In the genomic region with DNA sequence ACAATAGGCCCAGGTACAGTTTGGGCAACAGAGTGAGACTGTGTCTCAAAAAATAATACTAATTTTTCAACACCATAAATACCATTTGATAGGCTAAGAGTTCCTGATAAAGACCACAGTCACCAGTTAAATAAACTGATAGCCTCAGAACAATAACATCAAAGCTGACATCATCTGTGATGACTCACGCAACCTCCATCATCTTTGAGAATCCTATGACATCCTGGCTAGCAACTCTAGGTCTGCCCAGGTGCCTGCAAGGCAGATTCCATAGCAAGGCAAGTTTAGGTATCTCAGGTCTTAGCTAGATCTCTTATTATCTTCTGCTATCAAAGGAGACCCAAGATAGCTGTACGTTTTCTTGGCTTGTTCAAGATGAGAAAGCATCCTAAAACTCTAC, we compare ENCODE assay signal across 13 cellular contexts. TPM values are rescaled to one million over a fixed set of nuclear protein-coding genes. Genes with fewer than 3 reads are reported as not detected.
DNase-seq lines count a peak whose midpoint lies in the region; ATAC-seq and TF ChIP-seq lines count a peak whose summit lies in the region.
"Had no signal": no experiment of that assay in that cellular context is flagged by ENCODE, and none has a peak within 500 bp of the region (broad histone marks: within the 10 kb centered on the region; RNA-seq: fewer than 3 reads in every experiment).

No MANE protein-coding gene starts in this region.

- H3K4me1 ChIP-seq in HCT116 (ENCODE audit: control insufficient read depth in 1 of 2, insufficient read depth in 2 of 2, low read length in 2 of 2) (peaks cover 0 to 11% of the 10 kb centered on the region in 2 experiments; a peak in 2 of 4 replicates), HAP-1 (no peaks in the 10 kb centered on the region)

- H3K9me2 ChIP-seq in HCT116 (ENCODE audit: insufficient read depth): no peaks in the 10 kb centered on the region

- H3K9me3 Mint-ChIP-seq in activated T-helper 17 cell treated with anti-CD3 and anti-CD28 coated beads, Interleukin-2, amount 50 U/mL, for 72 hours: no peaks in the 10 kb centered on the region

- no peak for TF ChIP-seq POLR2A in HCT116 (IDR thresholded peaks at IDR 0.05; ENCODE audit: borderline replicate concordance, extremely low read depth, insufficient read depth, insufficient read length)

- peaks cover 2% of the 10 kb centered on the region for H3K4me1 Mint-ChIP-seq in activated T-helper 17 cell treated with anti-CD3 and anti-CD28 coated beads, Interleukin-2, amount 50 U/mL, for 72 hours

- POLR2A ChIA-PET in HCT116 (lab: Charles Lee): interaction anchor here (1.0 kb wide), 1 partner anchor 31 kb away, joined by 4 read pairs; a partner anchor contains a TSS

- H3K4me3 ChIP-seq in HCT116 (replicated peaks in 1 of 2; ENCODE audit: low read depth in 1 of 2, low read length in 2 of 2) (no peak overlapping the region), HAP-1 (no peak overlapping the region)
- H3K4me3 ChIP-seq: body of pancreas, pancreas had no signal

- H3K9ac ChIP-seq in HCT116 (ENCODE audit: low read length): no peak overlapping the region

- BruUV-seq in HCT116 (replicated peaks; lab: Mats Ljungman, UMichigan): no TSS peak

- H3K27ac Mint-ChIP-seq in activated T-helper 17 cell treated with anti-CD3 and anti-CD28 coated beads, Interleukin-2, amount 50 U/mL, for 72 hours: no peak overlapping the region

- intact Hi-C loops in HCT116 (cut with micrococcal nuclease) (loop anchor here (10.0 kb wide), 1 partner anchor 264 kb away; a partner anchor contains a TSS), left ventricle myocardium superior (cut with micrococcal nuclease) (no loop called here)

- ATAC-seq in HCT116: peak; percentile 29; the same call in 1 of the 2 replicates
- ATAC-seq in activated T-helper 17 cell treated with anti-CD3 and anti-CD28 coated beads, Interleukin-2, amount 50 U/mL, for 72 hours (replicated peaks): peak; percentile 38
- no peak for ATAC-seq in HG02885 (IDR thresholded peaks at IDR 0.05; ENCODE audit: poor library complexity, unreplicated experiment)
- no peak for ATAC-seq in left ventricle myocardium superior
- ATAC-seq: body of pancreas, pancreas had no signal

- no peaks in the 10 kb centered on the region for H3K9me3 ChIP-seq in HCT116 (ENCODE audit: control insufficient read depth in 1 of 2, insufficient read depth in 1 of 2, low read depth in 1 of 2, low read length in 2 of 2)
- no peaks in the 10 kb centered on the region for H3K9me3 ChIP-seq in HAP-1
- H3K9me3 ChIP-seq: body of pancreas, pancreas had no signal

- no peaks in the 10 kb centered on the region for H3K36me3 Mint-ChIP-seq in activated T-helper 17 cell treated with anti-CD3 and anti-CD28 coated beads, Interleukin-2, amount 50 U/mL, for 72 hours (ENCODE audit: low read depth)

- no peaks in the 10 kb centered on the region for H3K27me3 Mint-ChIP-seq in activated T-helper 17 cell treated with anti-CD3 and anti-CD28 coated beads, Interleukin-2, amount 50 U/mL, for 72 hours

- no peak for TF ChIP-seq CTCF in HCT116 (IDR thresholded peaks at IDR 0.05 in 2 of 3, conservative IDR thresholded peaks at IDR 0.05 in 1 of 3; ENCODE audit: borderline replicate concordance in 1 of 3, insufficient read depth in 1 of 3, low read depth in 2 of 3, low read length in 2 of 3)

- H3K36me3 ChIP-seq in HCT116 (ENCODE audit: control insufficient read depth in 1 of 2, insufficient read depth in 2 of 2, low read length in 2 of 2) (no peaks in the 10 kb centered on the region), HAP-1 (replicated peaks) (no peaks in the 10 kb centered on the region)
- H3K36me3 ChIP-seq: pancreas had no signal

- DNase-seq in A172 (ENCODE audit: low spot score) (peak; percentile 81), HCT116 (ENCODE audit: low read depth, low spot score) (peak; percentile 13), glomerular endothelial cell (ENCODE audit: extremely low read depth, low read depth, low spot score) (peak; percentile 18), NCI-H2107 (lab: John Stamatoyannopoulos, UW) (no peak), left ventricle myocardium superior (no peak), HAP-1 (ENCODE audit: low spot score in 2 of 2) (no peak)
- DNase-seq: activated CD4-positive, alpha-beta T cell treated with anti-CD3 and anti-CD28 coated beads, Interleukin-2, amount 50 U/mL, for 48 hours; body of pancreas; DMS153; midbrain; pancreas had no signal

- TF ChIP-seq RAD21 in HCT116 (IDR thresholded peaks at IDR 0.05; ENCODE audit: low read depth): no peak

- CTCF ChIA-PET in HCT116 (lab: Charles Lee): no interaction called here

- no peak overlapping the region for H2AFZ ChIP-seq in HCT116 (ENCODE audit: low read depth, low read length, poor library complexity, severe bottlenecking)

- RAD21 ChIA-PET in HCT116 (lab: Charles Lee; ENCODE audit: low non-redundant PET in 1 of 2, low total read pairs in 2 of 2, uncharacterized antibody in 2 of 2, unreplicated experiment in 2 of 2): no interaction called here

- 0 out of 2 replicates have a peak overlapping the region, but pooled peaks have one; percentile 0 for H3K4me2 ChIP-seq in HCT116 (ENCODE audit: low read length)

- H3K27ac ChIP-seq in HCT116 (ENCODE audit: low read depth, low read length): no peak overlapping the region
- H3K27ac ChIP-seq: body of pancreas, pancreas had no signal

- no peaks in the 10 kb centered on the region for H4K20me1 ChIP-seq in HCT116 (ENCODE audit: insufficient read depth)

- in situ Hi-C loops in HAP-1 (cut with MboI; ENCODE audit: low sequenced_read_pairs): no loop called here

- H3K4me3 Mint-ChIP-seq in activated T-helper 17 cell treated with anti-CD3 and anti-CD28 coated beads, Interleukin-2, amount 50 U/mL, for 72 hours: no peak overlapping the region

- H3K27me3 ChIP-seq in HCT116 (ENCODE audit: insufficient read depth, low read length): no peaks in the 10 kb centered on the region
- no peaks in the 10 kb centered on the region for H3K27me3 ChIP-seq in HAP-1 (ENCODE audit: low read depth)
- H3K27me3 ChIP-seq: body of pancreas, pancreas had no signal

- no peaks in the 10 kb centered on the region for H3K79me2 ChIP-seq in HCT116 (ENCODE audit: insufficient read depth, low read length)

TF ChIP-seq in HCT116, 20 proteins besides CTCF, POLR2A, EP300 and RAD21:
- TF ChIP-seq POLR2AphosphoS5 (IDR thresholded peaks at IDR 0.05; ENCODE audit: low read depth, low read length): no peak
- TF ChIP-seq JUND (IDR thresholded peaks at IDR 0.05): peak; percentile 35; the same call in 1 of the 2 replicates

RNA-seq across cellular contexts. Expression of a gene that starts 30.5 kb away (rescaled TPM):
- total RNA-seq in A172 (2014; rRNA removed; shearing (Covaris generic)): 11.6 and 14.7 TPM in 2 replicates
- total RNA-seq in HCT116 (2021; ENCODE audit: unreplicated experiment): 51.3 TPM
- 35.3 and 35.8 TPM in 2 replicates for polyA plus RNA-seq in HCT116 (2012)
- 10 to 100 TPM; 45.7 to 57.0 TPM for total RNA-seq in activated T-helper 17 cell treated with anti-CD3 and anti-CD28 coated beads, Interleukin-2, amount 50 U/mL, for 72 hours
- total RNA-seq in glomerular endothelial cell: 31.6 and 35.2 TPM in 2 replicates
- 34.9 TPM for total RNA-seq in left ventricle myocardium superior

RNA-seq across cellular contexts. Expression of a gene that starts 47.3 kb away (rescaled TPM):
- 18.4 and 23.0 TPM in 2 replicates for total RNA-seq in A172 (2014; rRNA removed; shearing (Covaris generic))
- total RNA-seq in HCT116 (2021; ENCODE audit: unreplicated experiment) (40.2 TPM), glomerular endothelial cell (25.0 and 25.3 TPM in 2 replicates), left ventricle myocardium superior (17.3 TPM)
- 26.1 and 27.4 TPM in 2 replicates for polyA plus RNA-seq in HCT116 (2012)
- total RNA-seq in activated T-helper 17 cell treated with anti-CD3 and anti-CD28 coated beads, Interleukin-2, amount 50 U/mL, for 72 hours: 10 to 100 TPM; 30.4 to 36.6 TPM

Comparison
In these comparisons a context has a peak if more than half of its experiments do, and no peak if none do; other contexts are left out.
1. DNase-seq: peak in A172 (single experiment), HCT116 (single experiment) and glomerular endothelial cell (single experiment); none in NCI-H2107 (single experiment), left ventricle myocardium superior (single experiment) and HAP-1 (0 of 2).
2. ATAC-seq: peak in HCT116 (single experiment) and activated T-helper 17 cell treated with anti-CD3 and anti-CD28 coated beads, Interleukin-2, amount 50 U/mL, for 72 hours (single experiment); none in HG02885 (single experiment) and left ventricle myocardium superior (single experiment).